ENCODE assay signal across 9 cellular contexts in genomic region chr6:140636698-140637402, GRCh38.
A peak's percentile ranks its signal among the peaks of the same experiment; 100 is the strongest.
DNase-seq lines count a peak whose midpoint lies in the region; ATAC-seq, FAIRE-seq and TF ChIP-seq lines count a peak whose summit lies in the region.
"Had no signal": no experiment of that assay in that cellular context is flagged by ENCODE, and none has a peak within 500 bp of the region (broad histone marks: within the 10 kb centered on the region; RNA-seq: fewer than 3 reads in every experiment).

No MANE protein-coding gene starts in this region.

- intact Hi-C loops in kidney (cut with DNase I) = no loop called here

- peak overlapping the region in 1 of 2 donors; percentile 26 for H3K4me3 ChIP-seq in kidney (ENCODE audit: low read length in 2 of 2)

- no peaks in the 10 kb centered on the region for H3K4me1 ChIP-seq in kidney (ENCODE audit: control insufficient read depth in 1 of 2, insufficient read depth in 1 of 2, low read depth in 1 of 2, low read length in 2 of 2)

- H3K27ac ChIP-seq in kidney (ENCODE audit: low read depth in 2 of 2, low read length in 2 of 2) = no peak overlapping the region

- peaks cover 12% of the 10 kb centered on the region for H3K4me1 Mint-ChIP-seq in glutamatergic neuron (ENCODE audit: low read depth, unreplicated experiment)

- no peak overlapping the region for H3K4me3 Mint-ChIP-seq in glutamatergic neuron (ENCODE audit: unreplicated experiment)

- H3K27me3 Mint-ChIP-seq in glutamatergic neuron (ENCODE audit: unreplicated experiment) = no peaks in the 10 kb centered on the region

- H3K9ac ChIP-seq in kidney (ENCODE audit: low read length in 2 of 2) = no peak overlapping the region

- peak; percentile 46 for ATAC-seq in GM21526 (IDR thresholded peaks at IDR 0.05; ENCODE audit: low FRiP score, unreplicated experiment)
- no peak for ATAC-seq in stimulated activated naive CD8-positive, alpha-beta T cell treated with anti-CD3 and anti-CD28 coated beads, Interleukin-15, Interleukin-2, amounts not matched to agents 100 U/mL and 50 U/mL, for 24 hours

- TF ChIP-seq CTCF in glutamatergic neuron (IDR thresholded peaks at IDR 0.05; ENCODE audit: partially characterized antibody, unreplicated experiment) (no peak), kidney (IDR thresholded peaks at IDR 0.05; ENCODE audit: borderline replicate concordance, extremely low read depth, insufficient read depth) (no peak)

- H3K27ac Mint-ChIP-seq in glutamatergic neuron (ENCODE audit: unreplicated experiment) = peak overlapping the region; percentile 96

- H3K36me3 ChIP-seq in kidney (ENCODE audit: control insufficient read depth in 1 of 2, insufficient read depth in 2 of 2, low read length in 2 of 2) = no peaks in the 10 kb centered on the region

- no peak for FAIRE-seq in kidney (lab: Jason Lieb, UNC)

- DNase-seq in D341Med (ENCODE audit: low spot score) = peak; percentile 24
- DNase-seq in NCI-H146 (lab: John Stamatoyannopoulos, UW) = peak; percentile 72
- DNase-seq in glutamatergic neuron = no peak
- DNase-seq in stimulated activated naive CD8-positive, alpha-beta T cell treated with anti-CD3 and anti-CD28 coated beads, Interleukin-15, Interleukin-2, amounts not matched to agents 100 U/mL and 50 U/mL, for 24 hours = no peak
- no peak for DNase-seq in islet precursor cell
- no peak for DNase-seq in kidney
- no peak for DNase-seq in SKM-1 treated with dmso at 0.1 percent for 144 hours (lab: John Stamatoyannopoulos, UW; ENCODE audit: unreplicated experiment)
- DNase-seq: activated CD4-positive, alpha-beta T cell treated with anti-CD3 and anti-CD28 coated beads for 1 hour had no signal

- H3K9me3 ChIP-seq in kidney (ENCODE audit: control insufficient read depth in 1 of 2, low read length in 2 of 2) = no peaks in the 10 kb centered on the region

- H3K9me3 Mint-ChIP-seq in glutamatergic neuron (ENCODE audit: unreplicated experiment) = no peaks in the 10 kb centered on the region

- H3K36me3 Mint-ChIP-seq in glutamatergic neuron (ENCODE audit: unreplicated experiment) = no peaks in the 10 kb centered on the region

Comparison
In these comparisons a context has a peak if more than half of its experiments do, and no peak if none do; other contexts are left out.
1. DNase-seq: peak in D341Med (single experiment) and NCI-H146 (single experiment); none in glutamatergic neuron (single experiment), stimulated activated naive CD8-positive, alpha-beta T cell treated with anti-CD3 and anti-CD28 coated beads, Interleukin-15, Interleukin-2, amounts not matched to agents 100 U/mL and 50 U/mL, for 24 hours (single experiment), islet precursor cell (single experiment), kidney (single experiment) and SKM-1 treated with dmso at 0.1 percent for 144 hours (single experiment).